Comparison of ENCODE assay signal across 23 cellular contexts in genomic region chr16:375927-376816, GRCh38. TPM values are rescaled to one million over a fixed set of nuclear protein-coding genes. Genes with fewer than 3 reads are reported as not detected.
DNase-seq lines count a peak whose midpoint lies in the region; ATAC-seq and TF ChIP-seq lines count a peak whose summit lies in the region.
"Had no signal": no experiment of that assay in that cellular context is flagged by ENCODE, and none has a peak within 500 bp of the region (broad histone marks: within the 10 kb centered on the region; RNA-seq: fewer than 3 reads in every experiment).

No MANE protein-coding gene starts in this region.

- H3K4me1 ChIP-seq in neuronal stem cell (ENCODE audit: control insufficient read depth in 2 of 2, insufficient read depth in 1 of 2, low read depth in 1 of 2, low read length in 2 of 2): peaks cover 0 to 7% of the 10 kb centered on the region in 2 donors
- H3K4me1 ChIP-seq in CD4-positive, alpha-beta memory T cell (ENCODE audit: insufficient read depth, low read length): peaks cover 31% of the 10 kb centered on the region

- H3K36me3 Mint-ChIP-seq in chondrocyte (ENCODE audit: low read depth): peaks cover 5% of the 10 kb centered on the region
- H3K36me3 Mint-ChIP-seq in CD4-positive, alpha-beta memory T cell: peaks cover 0 to 17% of the 10 kb centered on the region in 2 donors
- peaks cover 32% of the 10 kb centered on the region for H3K36me3 Mint-ChIP-seq in CD4-positive, alpha-beta T cell (ENCODE audit: low read depth)

- no peaks in the 10 kb centered on the region for H3K9me3 Mint-ChIP-seq in chondrocyte (ENCODE audit: low read depth)
- H3K9me3 Mint-ChIP-seq in CD4-positive, alpha-beta memory T cell: no peaks in the 10 kb centered on the region
- no peaks in the 10 kb centered on the region for H3K9me3 Mint-ChIP-seq in CD4-positive, alpha-beta T cell
- H3K9me3 Mint-ChIP-seq: CD4-positive, CD25-positive, alpha-beta regulatory T cell; GM23338; H9; HFFc6 had no signal

- no peak for ATAC-seq in CD4-positive, alpha-beta T cell (ENCODE audit: poor library complexity)
- ATAC-seq: GM23338 had no signal

- H3K36me3 ChIP-seq in GM06990 (ENCODE audit: control insufficient read depth, insufficient read depth, low read length) (peaks cover 32% of the 10 kb centered on the region), neuronal stem cell (replicated peaks in 1 of 2; ENCODE audit: control insufficient read depth in 2 of 2, insufficient read depth in 2 of 2, low read length in 2 of 2) (peaks cover 31 to 63% of the 10 kb centered on the region in 2 donors)
- peaks cover 21% of the 10 kb centered on the region for H3K36me3 ChIP-seq in CD4-positive, alpha-beta memory T cell (ENCODE audit: insufficient read depth, low read length)

- H3K23ac ChIP-seq in neuronal stem cell (ENCODE audit: low read depth, low read length, poor library complexity): no peak overlapping the region

- no peaks in the 10 kb centered on the region for H3K9me3 ChIP-seq in neuronal stem cell (replicated peaks in 1 of 2; ENCODE audit: control insufficient read depth in 2 of 2, insufficient read depth in 1 of 2, low read depth in 1 of 2, low read length in 2 of 2)
- no peaks in the 10 kb centered on the region for H3K9me3 ChIP-seq in CD4-positive, alpha-beta memory T cell (ENCODE audit: control insufficient read depth in 1 of 2, low read length in 2 of 2)
- H3K9me3 ChIP-seq in CD4-positive, alpha-beta T cell (ENCODE audit: control insufficient read depth, low read length): no peaks in the 10 kb centered on the region
- H3K9me3 ChIP-seq: BLaER1 had no signal

- H4K91ac ChIP-seq in neuronal stem cell (ENCODE audit: low read depth, low read length, poor library complexity): no peak overlapping the region

- intact Hi-C loops in CD4-positive, alpha-beta memory T cell (cut with micrococcal nuclease): loop anchor here (10.0 kb wide), 1 partner anchor 209 kb away; no protein-coding TSS in a partner anchor
- intact Hi-C loops in CD4-positive, alpha-beta T cell (cut with DNase I, micrococcal nuclease): no loop called here

- no peak overlapping the region for H3K27ac Mint-ChIP-seq in chondrocyte (ENCODE audit: unreplicated experiment)
- H3K27ac Mint-ChIP-seq in CD4-positive, alpha-beta memory T cell: no peak overlapping the region
- H3K27ac Mint-ChIP-seq in CD4-positive, alpha-beta T cell: no peak overlapping the region
- H3K27ac Mint-ChIP-seq: CD4-positive, CD25-positive, alpha-beta regulatory T cell; GM23338; H9; HFFc6 had no signal

- H2AK5ac ChIP-seq in neuronal stem cell (ENCODE audit: low read depth, low read length): no peak overlapping the region

- H3K14ac ChIP-seq in neuronal stem cell (ENCODE audit: low read length): peak overlapping the region; percentile 38

- no peak overlapping the region for H3K4me2 ChIP-seq in neuronal stem cell (ENCODE audit: insufficient read depth, low read length, poor library complexity, severe bottlenecking)
- H3K4me2 ChIP-seq: BLaER1, GM23338 had no signal

- POLR2A ChIA-PET in RWPE1 (lab: Yijun Ruan, JAX; ENCODE audit: low non-redundant PET): no interaction called here
- POLR2A ChIA-PET in CD4-positive, alpha-beta memory T cell (lab: Charles Lee; ENCODE audit: partially characterized antibody): no interaction called here
- POLR2A ChIA-PET in CD4-positive, alpha-beta T cell (lab: Charles Lee): no interaction called here

- H2BK12ac ChIP-seq in neuronal stem cell (ENCODE audit: low read length): no peak overlapping the region

- H3K9ac ChIP-seq in neuronal stem cell (ENCODE audit: low read depth, low read length, poor library complexity): peak overlapping the region; percentile 60
- H3K9ac ChIP-seq: BLaER1 had no signal

- no peak overlapping the region for H3K4me3 ChIP-seq in GM06990 (replicated peaks; ENCODE audit: low read depth, low read length)
- H3K4me3 ChIP-seq in neuronal stem cell (ENCODE audit: low read length in 2 of 2): no peak overlapping the region
- H3K4me3 ChIP-seq in CD4-positive, alpha-beta memory T cell (ENCODE audit: low read length in 2 of 2): no peak overlapping the region
- H3K4me3 ChIP-seq: BLaER1, GM23338 had no signal

- H3K27ac ChIP-seq in RWPE1 (peak overlapping the region; percentile 4; the same call in 1 of the 2 replicates), neuronal stem cell (replicated peaks; ENCODE audit: low read length) (no peak overlapping the region)
- no peak overlapping the region for H3K27ac ChIP-seq in CD4-positive, alpha-beta memory T cell (ENCODE audit: low read depth, low read length)
- no peak overlapping the region for H3K27ac ChIP-seq in CD4-positive, alpha-beta T cell (ENCODE audit: low read depth, low read length)
- H3K27ac ChIP-seq: BLaER1 had no signal

- H3K4me3 Mint-ChIP-seq in chondrocyte (ENCODE audit: unreplicated experiment): no peak overlapping the region
- no peak overlapping the region for H3K4me3 Mint-ChIP-seq in CD4-positive, alpha-beta memory T cell
- H3K4me3 Mint-ChIP-seq in CD4-positive, alpha-beta T cell: no peak overlapping the region
- H3K4me3 Mint-ChIP-seq: GM23338, H9, HFFc6 had no signal

- H2BK15ac ChIP-seq in neuronal stem cell (ENCODE audit: low read length): no peak overlapping the region

- peak; percentile 13 for DNase-seq in GM06990 (ENCODE audit: extremely low read depth, insufficient read length)
- no peak for DNase-seq in RWPE1 (ENCODE audit: low spot score)
- peak; percentile 92 for DNase-seq in chondrocyte (ENCODE audit: low spot score)
- no peak for DNase-seq in neuronal stem cell (ENCODE audit: low spot score)
- no peak for DNase-seq in CD4-positive, alpha-beta memory T cell
- DNase-seq in CD4-positive, alpha-beta T cell: no peak
- no peak for DNase-seq in T1000 (lab: John Stamatoyannopoulos, UW)
- DNase-seq: CD4-positive, CD25-positive, alpha-beta regulatory T cell; COR-L47; DMS53; H9; HFFc6; KBM-7; MV-4-11; NCI-H1105; NCI-H1436 treated with DMSO at 0.1 percent for 48 hours; NCI-H187 treated with DMSO at 0.1 percent for 48 hours; NCI-H446 treated with DMSO at 0.1 percent for 48 hours; NCI-H69; RPMI8226; SHP77 treated with DMSO at 0.1 percent for 48 hours had no signal

- H3K27me3 ChIP-seq in GM06990 (replicated peaks; ENCODE audit: control insufficient read depth, insufficient read depth, low read length): no peaks in the 10 kb centered on the region
- no peaks in the 10 kb centered on the region for H3K27me3 ChIP-seq in neuronal stem cell (ENCODE audit: control insufficient read depth in 3 of 3, insufficient read depth in 3 of 3, low read depth in 1 of 3, low read length in 3 of 3)
- H3K27me3 ChIP-seq in CD4-positive, alpha-beta memory T cell (ENCODE audit: insufficient read depth, low read length): no peaks in the 10 kb centered on the region
- H3K27me3 ChIP-seq in CD4-positive, alpha-beta T cell (ENCODE audit: control insufficient read depth, insufficient read depth, low read length): no peaks in the 10 kb centered on the region
- H3K27me3 ChIP-seq: BLaER1 had no signal

- peaks cover 14% of the 10 kb centered on the region for H3K79me1 ChIP-seq in neuronal stem cell (ENCODE audit: low read depth, low read length)

- WGBS in neuronal stem cell (ENCODE audit: extremely low coverage in 2 of 2, insufficient read length in 2 of 2, insufficient replicate concordance in 1 of 2), 2 donors: no CpG with 5 or more reads among the region's 44 CpGs

- peak overlapping the region; percentile 39 for H2BK5ac ChIP-seq in neuronal stem cell (ENCODE audit: low read length)

- no peak overlapping the region for H4K8ac ChIP-seq in neuronal stem cell (ENCODE audit: low read depth, low read length)

- H3K18ac ChIP-seq in neuronal stem cell (ENCODE audit: low read length): no peak overlapping the region

- H3K27me3 Mint-ChIP-seq in chondrocyte (ENCODE audit: low read depth): no peaks in the 10 kb centered on the region
- no peaks in the 10 kb centered on the region for H3K27me3 Mint-ChIP-seq in CD4-positive, alpha-beta memory T cell
- no peaks in the 10 kb centered on the region for H3K27me3 Mint-ChIP-seq in CD4-positive, alpha-beta T cell
- H3K27me3 Mint-ChIP-seq: CD4-positive, CD25-positive, alpha-beta regulatory T cell had no signal

- H3K4me1 Mint-ChIP-seq in chondrocyte (ENCODE audit: low read depth): peaks cover 6% of the 10 kb centered on the region
- H3K4me1 Mint-ChIP-seq in CD4-positive, alpha-beta memory T cell: peaks cover 1 to 20% (median 12%) of the 10 kb centered on the region in 4 donors
- peaks cover 11% of the 10 kb centered on the region for H3K4me1 Mint-ChIP-seq in CD4-positive, alpha-beta T cell (ENCODE audit: low read depth)

- H2BK120ac ChIP-seq in neuronal stem cell (ENCODE audit: low read depth, low read length): no peak overlapping the region

- H2AFZ ChIP-seq in neuronal stem cell (ENCODE audit: low read length): no peak overlapping the region
- H2AFZ ChIP-seq: GM23338 had no signal

- TF ChIP-seq CTCF in GM06990 (IDR thresholded peaks at IDR 0.05; ENCODE audit: insufficient read depth, low read length, poor library complexity, severe bottlenecking): no peak
- no peak for TF ChIP-seq CTCF in RWPE1 (conservative IDR thresholded peaks at IDR 0.05; ENCODE audit: low read depth)
- no peak for TF ChIP-seq CTCF in chondrocyte (IDR thresholded peaks at IDR 0.05)
- TF ChIP-seq CTCF in CD4-positive, alpha-beta T cell (IDR thresholded peaks at IDR 0.05): no peak

- no peak overlapping the region for H3K4ac ChIP-seq in neuronal stem cell (ENCODE audit: low read length)

- CTCF ChIA-PET in RWPE1 (lab: Yijun Ruan, JAX): no interaction called here
- CTCF ChIA-PET in CD4-positive, alpha-beta memory T cell (lab: Charles Lee; ENCODE audit: partially characterized antibody): interaction anchor here (0.7 kb wide), 1 partner anchor 41 kb away, joined by 3 read pairs; no protein-coding TSS in a partner anchor
- CTCF ChIA-PET in CD4-positive, alpha-beta T cell (lab: Charles Lee): no interaction called here

RNA-seq across cellular contexts. Expression of gene PGAP6, which starts 5.6 kb away (rescaled TPM):
- total RNA-seq in chondrocyte: 49.5 to 61.2 TPM (median 59.7 TPM) in 3 replicates
- polyA plus RNA-seq in neuronal stem cell (2013, experiment 1 of 2): 30.5 TPM
- polyA plus RNA-seq in neuronal stem cell (2013, experiment 2 of 2): 28.5 TPM
- total RNA-seq in CD4-positive, alpha-beta memory T cell: 10 to 100 TPM; 72.2 to 73.5 TPM
- 10 to 100 TPM; 22.7 to 40.5 TPM for polyA plus RNA-seq in CD4-positive, alpha-beta memory T cell
- total RNA-seq in CD4-positive, alpha-beta T cell: 10 to 100 TPM; 59.7 to 63.7 TPM

RNA-seq across cellular contexts. Expression of gene MRPL28, which starts 5.8 kb away (rescaled TPM):
- 53.4 to 57.7 TPM (median 54.7 TPM) in 3 replicates for total RNA-seq in chondrocyte
- polyA plus RNA-seq in neuronal stem cell (2013, experiment 1 of 2): 68.8 TPM
- 73.1 TPM for polyA plus RNA-seq in neuronal stem cell (2013, experiment 2 of 2)
- total RNA-seq in CD4-positive, alpha-beta memory T cell: 10 to 100 TPM; 27.9 to 29.2 TPM
- polyA plus RNA-seq in CD4-positive, alpha-beta memory T cell: 10 to 100 TPM; 58.6 to 59.2 TPM
- 10 to 100 TPM; 19.6 to 19.7 TPM for total RNA-seq in CD4-positive, alpha-beta T cell

RNA-seq across cellular contexts. Expression of gene NME4, which starts 20.8 kb away (rescaled TPM):
- total RNA-seq in chondrocyte: 176 to 246 TPM (median 231 TPM) in 3 replicates
- 329 TPM for polyA plus RNA-seq in neuronal stem cell (2013, experiment 1 of 2)
- 313 TPM for polyA plus RNA-seq in neuronal stem cell (2013, experiment 2 of 2)
- 10 to 100 TPM; 34.9 to 35.4 TPM for total RNA-seq in CD4-positive, alpha-beta memory T cell
- polyA plus RNA-seq in CD4-positive, alpha-beta memory T cell: 10 to 100 TPM; 54.4 to 61.7 TPM
- 10 to 100 TPM; 31.2 to 32.6 TPM for total RNA-seq in CD4-positive, alpha-beta T cell

RNA-seq across cellular contexts. Expression of gene AXIN1, which starts 23.6 kb away (rescaled TPM):
- total RNA-seq in chondrocyte: 19.8 to 27.2 TPM (median 26.9 TPM) in 3 replicates
- 19.3 TPM for polyA plus RNA-seq in neuronal stem cell (2013, experiment 1 of 2)
- polyA plus RNA-seq in neuronal stem cell (2013, experiment 2 of 2): 18.9 TPM
- 10 to 100 TPM; 40.3 to 43.0 TPM for total RNA-seq in CD4-positive, alpha-beta memory T cell
- polyA plus RNA-seq in CD4-positive, alpha-beta memory T cell: 1 to 10 TPM in 1 of 2 donors, under 1 TPM in 1; 0.67 to 6.0 TPM
- total RNA-seq in CD4-positive, alpha-beta T cell: 10 to 100 TPM; 24.7 to 26.3 TPM

RNA-seq across cellular contexts. Expression of gene DECR2, which starts 25.5 kb away (rescaled TPM):
- total RNA-seq in chondrocyte: 21.8 to 25.1 TPM (median 22.2 TPM) in 3 replicates
- 17.1 TPM for polyA plus RNA-seq in neuronal stem cell (2013, experiment 1 of 2)
- 17.8 TPM for polyA plus RNA-seq in neuronal stem cell (2013, experiment 2 of 2)
- total RNA-seq in CD4-positive, alpha-beta memory T cell: 1 to 10 TPM; 5.1 to 7.3 TPM
- 1 to 10 TPM; 3.4 to 4.1 TPM for polyA plus RNA-seq in CD4-positive, alpha-beta memory T cell
- total RNA-seq in CD4-positive, alpha-beta T cell: 1 to 10 TPM; 5.7 to 7.0 TPM

Comparison
In these comparisons a context has a peak if more than half of its experiments do, and no peak if none do; other contexts are left out.
1. DNase-seq: peak in GM06990 (single experiment) and chondrocyte (single experiment); none in RWPE1 (single experiment), neuronal stem cell (single experiment), CD4-positive, alpha-beta memory T cell (0 of 5), CD4-positive, alpha-beta T cell (0 of 10) and T1000 (single experiment).